Comparison of ENCODE assay signal across 2 cellular contexts in genomic region chr15:85771781-85772445, GRCh38.
TF ChIP-seq lines count a peak whose summit lies in the region.

No MANE protein-coding gene starts in this region.

TF ChIP-seq in liver, 16 proteins besides CTCF, POLR2A, EP300 and RAD21 (continued from another document):
- TF ChIP-seq REST (IDR thresholded peaks at IDR 0.05) (peak; percentile 84), JUND (IDR thresholded peaks at IDR 0.05) (peak; percentile 35 to 73), YY1 (IDR thresholded peaks at IDR 0.05) (peak; percentile 62), MAX (IDR thresholded peaks at IDR 0.05) (peak; percentile 68), HNF4G (IDR thresholded peaks at IDR 0.05) (no peak), ATF3 (IDR thresholded peaks at IDR 0.05) (no peak), FOXA1 (IDR thresholded peaks at IDR 0.05) (peak; percentile 7), RXRA (IDR thresholded peaks at IDR 0.05) (peak; percentile 76 to 91), GABPA (IDR thresholded peaks at IDR 0.05 in 1 of 2, conservative IDR thresholded peaks at IDR 0.05 in 1 of 2) (no peak), ZBTB33 (IDR thresholded peaks at IDR 0.05) (peak; percentile 83), SP1 (IDR thresholded peaks at IDR 0.05) (peak; percentile 80), NR2F2 (IDR thresholded peaks at IDR 0.05) (peak; percentile 48), TAF1 (conservative IDR thresholded peaks at IDR 0.05) (no peak), FOXA2 (IDR thresholded peaks at IDR 0.05) (no peak)

TF ChIP-seq in HepG2, 621 proteins besides CTCF, POLR2A, EP300 and RAD21 (continued from another document):
- TF ChIP-seq ADNP (CRISPR knock-in tag; IDR thresholded peaks at IDR 0.05) (no peak), NPAS2 (CRISPR knock-in tag; IDR thresholded peaks at IDR 0.05; ENCODE audit: borderline replicate concordance) (no peak)
